In genomic region chr1:153404768-153405167, GRCh38 we compare ENCODE assay signal across 9 cellular contexts. TPM values are rescaled to one million over a fixed set of nuclear protein-coding genes. Genes with fewer than 3 reads are reported as not detected.
DNase-seq lines count a peak whose midpoint lies in the region; ATAC-seq lines count a peak whose summit lies in the region.
"Had no signal": no experiment of that assay in that cellular context is flagged by ENCODE, and none has a peak within 500 bp of the region (broad histone marks: within the 10 kb centered on the region; RNA-seq: fewer than 3 reads in every experiment).

No MANE protein-coding gene starts in this region.

- WGBS in right cardiac atrium, result 42% methylated on average over 15 of the region's 15 CpGs

- H3K4me3 ChIP-seq in right cardiac atrium (ENCODE audit: low read length), result no peak overlapping the region
- H3K4me3 ChIP-seq: BLaER1 had no signal

- DNase-seq in NCI-H146 (lab: John Stamatoyannopoulos, UW) (peak; percentile 14), NCI-H146 treated with DMSO at 0.1 percent for 48 hours (lab: John Stamatoyannopoulos, UW; ENCODE audit: unreplicated experiment) (no peak), RPMI7951 (ENCODE audit: low read depth) (peak; percentile 7), right cardiac atrium (peak; percentile 42 to 73 (median 66)), NCI-H526 treated with DMSO at 0.1 percent for 48 hours (lab: John Stamatoyannopoulos, UW) (no peak), OCI-M2 (lab: John Stamatoyannopoulos, UW; ENCODE audit: unreplicated experiment) (no peak)
- DNase-seq in activated effector memory CD4-positive, alpha-beta T cell treated with anti-CD3 and anti-CD28 coated beads, Interleukin-2, amount 50 U/mL, for 16 hours, result peak; percentile 84
- DNase-seq in stimulated activated CD4-positive, alpha-beta T cell treated with anti-CD3 and anti-CD28 coated beads, Interleukin-4, amount 100 ng/mL, for 48 hours (ENCODE audit: low read depth in 2 of 2), result peak; percentile 52 to 60

- no peak overlapping the region for H3K27ac ChIP-seq in right cardiac atrium (ENCODE audit: low read length)
- H3K27ac ChIP-seq: BLaER1 had no signal

- no peak for ATAC-seq in right cardiac atrium

- H3K4me1 ChIP-seq in right cardiac atrium (ENCODE audit: control insufficient read depth, insufficient read depth, low read length), result no peaks in the 10 kb centered on the region
- H3K4me1 ChIP-seq: BLaER1 had no signal

- intact Hi-C loops in right cardiac atrium (cut with DNase I), result no loop called here

- no peaks in the 10 kb centered on the region for H3K27me3 ChIP-seq in right cardiac atrium (ENCODE audit: control insufficient read depth, insufficient read depth)
- H3K27me3 ChIP-seq: BLaER1 had no signal

- no peaks in the 10 kb centered on the region for H3K9me3 ChIP-seq in right cardiac atrium (ENCODE audit: control insufficient read depth, low read length)
- H3K9me3 ChIP-seq: BLaER1 had no signal

RNA-seq across cellular contexts. Expression of gene S100A7A, which starts 11.6 kb away (rescaled TPM):
- not detected in 2 replicates for total RNA-seq in RPMI7951 (2014; rRNA removed; shearing (Covaris generic))
- total RNA-seq in right cardiac atrium, result not detected
- not detected for polyA plus RNA-seq in right cardiac atrium

RNA-seq across cellular contexts. Expression of gene S100A8, which starts 13.9 kb away (rescaled TPM):
- total RNA-seq in RPMI7951 (2014; rRNA removed; shearing (Covaris generic)), result 0.68 and 4.7 TPM in 2 replicates
- 10 to 100 TPM; 27.5 to 98.1 (median 66.9) TPM for total RNA-seq in right cardiac atrium
- 42.3 TPM for polyA plus RNA-seq in right cardiac atrium

RNA-seq across cellular contexts. Expression of gene S100A12, which starts 29.3 kb away (rescaled TPM):
- not detected in 2 replicates for total RNA-seq in RPMI7951 (2014; rRNA removed; shearing (Covaris generic))
- 1 to 10 TPM in 3 of 4 donors, under 1 TPM in 1; 0.68 to 2.6 (median 2.0) TPM for total RNA-seq in right cardiac atrium
- polyA plus RNA-seq in right cardiac atrium, result 1.9 TPM

RNA-seq across cellular contexts. Expression of gene S100A9, which starts 47.1 kb away (rescaled TPM):
- total RNA-seq in RPMI7951 (2014; rRNA removed; shearing (Covaris generic)), result 1.1 and 2.4 TPM in 2 replicates
- total RNA-seq in right cardiac atrium, result 100 to 1,000 TPM in 3 of 4 donors, 10 to 100 TPM in 1; 48.6 to 167 (median 142) TPM
- polyA plus RNA-seq in right cardiac atrium, result 69.9 TPM

RNA-seq across cellular contexts. Expression of gene S100A7, which starts 55.7 kb away (rescaled TPM):
- total RNA-seq in RPMI7951 (2014; rRNA removed; shearing (Covaris generic)), result not detected in 2 replicates
- not detected for total RNA-seq in right cardiac atrium
- not detected for polyA plus RNA-seq in right cardiac atrium

Comparison
In these comparisons a context has a peak if more than half of its experiments do, and no peak if none do; other contexts are left out.
1. DNase-seq: peak in NCI-H146 (single experiment), RPMI7951 (single experiment), activated effector memory CD4-positive, alpha-beta T cell treated with anti-CD3 and anti-CD28 coated beads, Interleukin-2, amount 50 U/mL, for 16 hours (single experiment), right cardiac atrium (3 of 3) and stimulated activated CD4-positive, alpha-beta T cell treated with anti-CD3 and anti-CD28 coated beads, Interleukin-4, amount 100 ng/mL, for 48 hours (2 of 2); none in NCI-H146 treated with DMSO at 0.1 percent for 48 hours (single experiment), NCI-H526 treated with DMSO at 0.1 percent for 48 hours (single experiment) and OCI-M2 (single experiment).